Comparison of ENCODE assay signal across 8 cellular contexts in the genomic region with DNA sequence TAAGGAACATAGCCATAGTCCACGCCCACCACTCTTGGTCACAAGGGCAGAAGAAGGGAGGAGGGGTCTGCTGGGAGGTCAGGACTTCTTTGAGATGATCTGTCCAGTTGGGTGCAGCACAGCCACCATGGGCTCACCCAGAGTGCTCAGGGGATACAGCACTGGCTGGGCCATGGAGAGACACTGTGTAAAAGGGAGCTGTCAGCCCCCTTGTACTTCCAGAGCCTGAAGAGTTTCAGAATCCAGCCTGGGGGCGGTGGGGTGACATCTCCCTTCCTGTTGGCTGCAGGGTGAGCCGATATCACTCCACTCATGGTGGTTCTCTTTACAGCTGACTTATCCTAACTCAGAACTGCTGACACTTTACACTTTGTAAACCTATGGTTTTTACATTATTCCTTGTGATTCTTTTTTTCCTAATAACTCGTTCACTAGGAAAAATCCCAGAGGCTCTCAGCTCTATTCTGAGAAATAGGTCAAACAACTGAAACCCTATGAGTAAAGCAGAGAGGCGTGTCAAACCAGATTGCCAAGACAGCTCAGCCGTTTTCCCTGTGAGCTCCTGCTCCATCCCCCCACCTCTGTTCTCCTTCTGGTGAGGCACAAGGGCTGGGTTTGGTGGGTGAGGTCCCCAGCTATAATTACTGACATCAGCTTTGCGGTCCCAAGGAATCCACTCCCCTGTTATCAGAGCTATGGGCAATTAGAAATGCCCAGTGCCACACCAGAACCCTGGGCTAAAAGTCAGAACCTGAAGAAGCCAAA. TPM values are rescaled to one million over a fixed set of nuclear protein-coding genes. Genes with fewer than 3 reads are reported as not detected.
DNase-seq lines count a peak whose midpoint lies in the region; ATAC-seq and TF ChIP-seq lines count a peak whose summit lies in the region.
"Had no signal": no experiment of that assay in that cellular context is flagged by ENCODE, and none has a peak within 500 bp of the region (broad histone marks: within the 10 kb centered on the region; RNA-seq: fewer than 3 reads in every experiment).

No MANE protein-coding gene starts in this region.

- H3K27ac ChIP-seq in thyroid gland, result peak overlapping the region in 2 of 3 donors; percentile 14 to 40
- H3K27ac ChIP-seq: WERI-Rb-1 had no signal

- no peak for TF ChIP-seq CTCF in cardiac fibroblast (IDR thresholded peaks at IDR 0.05; ENCODE audit: low read depth, low read length)
- no peak for TF ChIP-seq CTCF in kidney epithelial cell (IDR thresholded peaks at IDR 0.05; ENCODE audit: insufficient read depth, low read length, poor library complexity, severe bottlenecking)
- no peak for TF ChIP-seq CTCF in thyroid gland (IDR thresholded peaks at IDR 0.05)

- intact Hi-C loops in thyroid gland (cut with DNase I), result no loop called here

- no peak for TF ChIP-seq POLR2A in thyroid gland (IDR thresholded peaks at IDR 0.05)

- DNase-seq in HS-5 (ENCODE audit: low read depth) (peak; percentile 90), cardiac fibroblast (ENCODE audit: low read depth in 2 of 2) (peak; percentile 83 to 90), kidney epithelial cell (ENCODE audit: low read depth) (peak; percentile 23), thyroid gland (peak in 1 of 2 donors; percentile 18), NOMO-1 treated with DMSO at 0.1 percent for 48 hours (lab: John Stamatoyannopoulos, UW; ENCODE audit: unreplicated experiment) (no peak)
- DNase-seq: WERI-Rb-1 had no signal

- H3K27me3 ChIP-seq in kidney epithelial cell (ENCODE audit: control insufficient read depth, insufficient read depth, low read length), result no peaks in the 10 kb centered on the region
- no peaks in the 10 kb centered on the region for H3K27me3 ChIP-seq in thyroid gland

- H3K36me3 ChIP-seq in kidney epithelial cell (ENCODE audit: control insufficient read depth, insufficient read depth, low read length) (no peaks in the 10 kb centered on the region), thyroid gland (peaks cover 17 to 25% of the 10 kb centered on the region in 2 donors)

- no peak for ATAC-seq in GM21367 (IDR thresholded peaks at IDR 0.05; ENCODE audit: unreplicated experiment)
- no peak for ATAC-seq in GM18858 (IDR thresholded peaks at IDR 0.05; ENCODE audit: unreplicated experiment)

- no peak overlapping the region for H3K4me3 ChIP-seq in cardiac fibroblast (replicated peaks in 1 of 2; ENCODE audit: low read depth in 2 of 2, low read length in 2 of 2)
- no peak overlapping the region for H3K4me3 ChIP-seq in kidney epithelial cell (ENCODE audit: low read depth, low read length)
- no peak overlapping the region for H3K4me3 ChIP-seq in thyroid gland (replicated peaks in 1 of 3)

- WGBS in thyroid gland, 2 donors, result 47 to 49% methylated on average over 6 to 7 of the region's 7 CpGs

- peaks cover 6 to 21% of the 10 kb centered on the region in 2 donors for H3K4me1 ChIP-seq in thyroid gland

- H3K9me3 ChIP-seq in thyroid gland, result no peaks in the 10 kb centered on the region

RNA-seq across cellular contexts. Expression of a gene that starts 3.3 kb away (rescaled TPM):
- 142 and 168 TPM in 2 replicates for total RNA-seq in kidney epithelial cell
- total RNA-seq in thyroid gland, result 100 to 1,000 TPM in 1 of 4 donors, 10 to 100 TPM in 3; 52.2 to 110 (median 88.7) TPM

RNA-seq across cellular contexts. Expression of a gene that starts 33.8 kb away (rescaled TPM):
- total RNA-seq in kidney epithelial cell, result 30.0 and 30.1 TPM in 2 replicates
- 10 to 100 TPM; 33.2 to 51.6 (median 41.0) TPM for total RNA-seq in thyroid gland

RNA-seq across cellular contexts. Expression of a gene that starts 53.7 kb away (rescaled TPM):
- total RNA-seq in kidney epithelial cell (27.4 and 34.0 TPM in 2 replicates), thyroid gland (10 to 100 TPM; 28.2 to 50.4 (median 31.1) TPM)
